8 cellular contexts compared by ENCODE assay signal in the genomic region with DNA sequence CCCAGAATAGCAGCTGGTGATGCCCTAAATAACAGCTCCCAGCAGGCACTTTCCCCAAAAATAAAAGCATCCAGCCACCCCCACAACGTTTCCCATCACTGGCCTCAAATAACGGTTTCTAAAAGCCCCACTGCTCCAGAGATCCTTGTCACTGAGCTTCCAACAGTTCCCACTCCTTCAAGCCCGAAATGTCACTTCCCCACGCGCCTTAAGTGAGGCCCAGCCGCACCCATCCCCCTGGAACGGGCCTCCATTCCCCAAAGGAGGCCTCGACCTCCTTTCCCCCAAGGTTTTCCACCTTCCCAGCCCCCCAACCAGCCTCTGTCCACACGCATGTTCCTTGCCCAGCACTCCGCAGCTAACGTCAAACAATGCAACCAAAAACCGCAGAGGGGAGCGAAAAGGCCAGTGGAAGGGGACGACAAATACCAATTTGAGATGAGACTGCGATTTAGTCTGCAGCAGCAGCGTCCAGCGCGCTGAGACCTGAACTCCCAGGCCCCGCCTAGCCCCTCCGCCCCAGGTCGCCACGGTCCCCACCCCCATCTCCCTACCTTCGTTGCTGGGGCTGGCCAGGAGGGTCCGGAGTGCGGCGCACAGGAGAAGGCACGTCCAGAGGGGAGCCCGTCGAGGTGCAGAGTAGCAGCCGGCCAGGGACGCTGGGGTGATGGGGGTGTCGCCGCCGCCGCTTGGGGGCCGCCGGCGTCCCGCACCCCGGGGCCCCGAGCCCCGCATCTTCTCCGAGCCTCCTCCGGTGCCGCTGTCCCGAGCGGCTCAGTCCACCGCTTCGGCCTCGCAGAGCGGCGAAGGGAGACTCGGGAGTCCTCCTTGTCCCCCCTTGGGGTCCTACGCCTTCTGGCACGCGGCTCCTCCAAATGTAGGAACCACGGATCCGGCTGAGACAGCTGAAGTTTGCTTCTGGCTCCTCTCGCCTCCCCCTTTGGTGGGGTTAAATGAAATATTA. TPM values are rescaled to one million over a fixed set of nuclear protein-coding genes. Genes with fewer than 3 reads are reported as not detected.
DNase-seq lines count a peak whose midpoint lies in the region; ATAC-seq and TF ChIP-seq lines count a peak whose summit lies in the region.

No MANE protein-coding gene starts in this region.

- peaks cover 0 to 20% (median 4%) of the 10 kb centered on the region in 9 donors for H3K9me3 Mint-ChIP-seq in naive thymus-derived CD8-positive, alpha-beta T cell
- H3K9me3 Mint-ChIP-seq in CD8-positive, alpha-beta memory T cell = peaks cover 8 to 24% (median 14%) of the 10 kb centered on the region in 5 donors

- H3K4me1 ChIP-seq in GM23248 (ENCODE audit: insufficient read depth) = peaks cover 5% of the 10 kb centered on the region; the same call in 1 of the 2 replicates
- H3K4me1 ChIP-seq in hepatocyte (ENCODE audit: insufficient read depth) = peaks cover 15% of the 10 kb centered on the region
- H3K4me1 ChIP-seq in CD8-positive, alpha-beta memory T cell (ENCODE audit: insufficient read depth, low read length) = no peaks in the 10 kb centered on the region

- peaks cover 0 to 16% (median 8%) of the 10 kb centered on the region in 4 donors for H3K4me1 Mint-ChIP-seq in naive thymus-derived CD8-positive, alpha-beta T cell
- H3K4me1 Mint-ChIP-seq in CD8-positive, alpha-beta memory T cell = peaks cover 0 to 4% (median 0%) of the 10 kb centered on the region in 3 donors

- H3K9me2 ChIP-seq in GM23248 (ENCODE audit: insufficient read depth) = no peaks in the 10 kb centered on the region
- H3K9me2 ChIP-seq in hepatocyte (replicated peaks; ENCODE audit: insufficient read depth) = no peaks in the 10 kb centered on the region

- H3K9ac ChIP-seq in GM23248 = no peak overlapping the region

- CTCF ChIA-PET in CD8-positive, alpha-beta memory T cell (lab: Charles Lee) = no interaction called here

- no peaks in the 10 kb centered on the region for H3K9me3 ChIP-seq in GM23248 (ENCODE audit: low read depth)
- no peaks in the 10 kb centered on the region for H3K9me3 ChIP-seq in hepatocyte (ENCODE audit: low read depth)
- no peaks in the 10 kb centered on the region for H3K9me3 ChIP-seq in CD8-positive, alpha-beta memory T cell (ENCODE audit: low read length)

- peak; percentile 11 for DNase-seq in GM23248
- peak; percentile 16 for DNase-seq in hepatocyte (ENCODE audit: low spot score)
- peak; percentile 30 for DNase-seq in skeletal muscle cell (ENCODE audit: low read depth)
- no peak for DNase-seq in naive thymus-derived CD8-positive, alpha-beta T cell
- DNase-seq in stimulated activated naive CD4-positive, alpha-beta T cell (lab: John Stamatoyannopoulos, UW) = no peak
- no peak for DNase-seq in CD8-positive, alpha-beta memory T cell

- peak overlapping the region in 4 of 10 donors; percentile 8 to 46 (median 27) for H3K4me3 Mint-ChIP-seq in naive thymus-derived CD8-positive, alpha-beta T cell
- no peak overlapping the region for H3K4me3 Mint-ChIP-seq in CD8-positive, alpha-beta memory T cell

- TF ChIP-seq CTCF in VCaP (conservative IDR thresholded peaks at IDR 0.05) (no peak), hepatocyte (IDR thresholded peaks at IDR 0.05; ENCODE audit: poor library complexity) (no peak)

- no peak overlapping the region for H3K27ac Mint-ChIP-seq in naive thymus-derived CD8-positive, alpha-beta T cell
- no peak overlapping the region for H3K27ac Mint-ChIP-seq in CD8-positive, alpha-beta memory T cell

- in situ Hi-C loops in GM23248 (cut with MboI) = no loop called here

- no peaks in the 10 kb centered on the region for H3K36me3 ChIP-seq in GM23248 (ENCODE audit: low read depth)
- no peaks in the 10 kb centered on the region for H3K36me3 ChIP-seq in hepatocyte (replicated peaks; ENCODE audit: insufficient read depth, low read depth)
- no peaks in the 10 kb centered on the region for H3K36me3 ChIP-seq in CD8-positive, alpha-beta memory T cell (ENCODE audit: insufficient read depth, low read length)

- H3K27me3 Mint-ChIP-seq in naive thymus-derived CD8-positive, alpha-beta T cell = peaks cover 22 to 73% (median 37%) of the 10 kb centered on the region in 5 donors
- peaks cover 17 to 24% of the 10 kb centered on the region in 2 donors for H3K27me3 Mint-ChIP-seq in CD8-positive, alpha-beta memory T cell

- H3K79me2 ChIP-seq in GM23248 (ENCODE audit: insufficient read depth) (no peaks in the 10 kb centered on the region), hepatocyte (no peaks in the 10 kb centered on the region)

- POLR2A ChIA-PET in naive thymus-derived CD8-positive, alpha-beta T cell (lab: Charles Lee) = no interaction called here
- POLR2A ChIA-PET in CD8-positive, alpha-beta memory T cell (lab: Charles Lee) = no interaction called here

- H3K4me3 ChIP-seq in GM23248 (peak overlapping the region; percentile 67), hepatocyte (peak overlapping the region; percentile 63), skeletal muscle cell (ENCODE audit: low read depth, low read length) (peak overlapping the region; percentile 55)
- H3K4me3 ChIP-seq in CD8-positive, alpha-beta memory T cell (ENCODE audit: low read length) = no peak overlapping the region

- WGBS in GM23248 (ENCODE audit: low coverage in 1 of 2, low lambda C conversion rate in 2 of 2, missing lambda C conversion rate in 2 of 2), 2 experiments = 2 to 4% methylated on average over 47 to 58 of the region's 59 CpGs
- 4% methylated on average over 57 of the region's 59 CpGs for WGBS in hepatocyte (ENCODE audit: low lambda C conversion rate, missing lambda C conversion rate)

- H4K20me1 ChIP-seq in GM23248 (ENCODE audit: insufficient read depth) = no peaks in the 10 kb centered on the region
- no peaks in the 10 kb centered on the region for H4K20me1 ChIP-seq in hepatocyte (ENCODE audit: insufficient read depth, poor library complexity, severe bottlenecking)

- H3K27me3 ChIP-seq in GM23248 (replicated peaks; ENCODE audit: insufficient read depth) = peaks cover 83% of the 10 kb centered on the region
- peaks cover 86% of the 10 kb centered on the region for H3K27me3 ChIP-seq in hepatocyte
- H3K27me3 ChIP-seq in CD8-positive, alpha-beta memory T cell (ENCODE audit: insufficient read depth, low read length, poor library complexity, severe bottlenecking) = no peaks in the 10 kb centered on the region

- H3F3A ChIP-seq in GM23248 (ENCODE audit: insufficient read depth) = no peaks in the 10 kb centered on the region

- peak overlapping the region; percentile 86; the same call in 1 of the 2 replicates for H2AFZ ChIP-seq in GM23248
- H2AFZ ChIP-seq in hepatocyte = peak overlapping the region; percentile 79

- H3K27ac ChIP-seq in GM23248 (no peak overlapping the region), VCaP (peak overlapping the region; percentile 27), hepatocyte (no peak overlapping the region)
- H3K27ac ChIP-seq in CD8-positive, alpha-beta memory T cell (ENCODE audit: low read depth, low read length) = no peak overlapping the region

- ATAC-seq in naive thymus-derived CD8-positive, alpha-beta T cell = no peak
- ATAC-seq in HG02642 (IDR thresholded peaks at IDR 0.05; ENCODE audit: poor library complexity, unreplicated experiment) = no peak

- peaks cover 0 to 15% (median 4%) of the 10 kb centered on the region in 3 donors for H3K36me3 Mint-ChIP-seq in naive thymus-derived CD8-positive, alpha-beta T cell
- no peaks in the 10 kb centered on the region for H3K36me3 Mint-ChIP-seq in CD8-positive, alpha-beta memory T cell

- H3K4me2 ChIP-seq in GM23248 (ENCODE audit: unreplicated experiment) (peak overlapping the region; percentile 81), hepatocyte (peak overlapping the region; percentile 93)

RNA-seq across cellular contexts. Expression of a gene that starts 1.0 kb away (rescaled TPM):
- not detected in 2 replicates for total RNA-seq in GM23248 (2014; rRNA removed; shearing (Covaris generic))
- polyA plus RNA-seq in GM23248 (2016; fragmentation: Nextera tagmentation; extraction: Ambion mirVana) (not detected in 2 replicates), hepatocyte (0.05 TPM in 1 of 2 replicates, not detected in the other)
- total RNA-seq in hepatocyte = 0.63 and 0.84 TPM in 2 replicates
- total RNA-seq in naive thymus-derived CD8-positive, alpha-beta T cell = not detected
- not detected for polyA plus RNA-seq in naive thymus-derived CD8-positive, alpha-beta T cell
- not detected for total RNA-seq in CD8-positive, alpha-beta memory T cell
- not detected for polyA plus RNA-seq in CD8-positive, alpha-beta memory T cell

Comparison
In these comparisons a context has a peak if more than half of its experiments do, and no peak if none do; other contexts are left out.
1. DNase-seq: peak in GM23248 (single experiment), hepatocyte (single experiment) and skeletal muscle cell (single experiment); none in naive thymus-derived CD8-positive, alpha-beta T cell (0 of 10), stimulated activated naive CD4-positive, alpha-beta T cell (0 of 6) and CD8-positive, alpha-beta memory T cell (0 of 5).